ENCODE assay signal across 21 cellular contexts in the genomic region with DNA sequence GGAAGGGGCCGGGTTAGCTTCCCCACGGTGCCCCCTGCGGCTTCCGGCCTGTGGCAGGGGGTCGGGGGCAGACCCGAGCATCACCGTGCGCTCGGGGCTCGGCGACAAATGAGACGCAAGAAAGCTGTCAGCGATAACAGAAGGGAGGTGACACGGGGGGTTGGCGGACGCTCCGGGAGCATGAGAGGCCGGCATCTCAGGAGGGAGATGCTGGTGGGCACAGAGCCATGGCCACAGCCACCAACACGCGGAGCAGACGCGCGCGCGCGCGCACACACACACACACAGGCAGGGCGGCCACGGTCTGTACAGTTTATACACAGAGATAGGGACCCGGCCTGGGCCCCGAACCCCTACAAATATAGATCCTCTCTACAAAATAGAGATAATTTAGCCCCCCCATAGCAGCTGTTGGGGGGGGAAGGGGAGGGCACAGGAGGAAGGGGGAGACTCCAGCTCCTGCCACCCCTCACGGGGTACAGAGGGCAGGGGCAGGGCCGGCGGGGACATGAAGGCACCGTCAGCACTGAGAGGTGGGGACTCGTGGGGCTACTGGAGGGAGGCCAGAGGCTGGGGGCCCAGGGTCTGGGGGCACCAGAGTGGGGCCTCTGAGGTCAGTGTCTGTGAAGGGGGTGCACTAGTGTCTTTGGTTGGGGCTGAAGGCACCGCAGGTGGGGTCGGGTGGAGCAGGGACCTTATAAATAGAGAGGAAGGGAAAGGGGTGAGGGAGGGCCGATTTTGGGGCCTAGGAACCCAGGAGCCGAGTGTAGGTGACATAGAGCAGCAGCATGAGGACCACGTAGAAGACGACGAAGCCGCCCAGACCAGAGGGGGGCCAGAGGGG. TPM values are rescaled to one million over a fixed set of nuclear protein-coding genes. Genes with fewer than 3 reads are reported as not detected.
A peak's percentile ranks its signal among the peaks of the same experiment; 100 is the strongest.
DNase-seq lines count a peak whose midpoint lies in the region; FAIRE-seq and TF ChIP-seq lines count a peak whose summit lies in the region.
"Had no signal": no experiment of that assay in that cellular context is flagged by ENCODE, and none has a peak within 500 bp of the region (broad histone marks: within the 10 kb centered on the region; RNA-seq: fewer than 3 reads in every experiment).

No MANE protein-coding gene starts in this region.

- H3K4me1 ChIP-seq in H9 (ENCODE audit: insufficient read depth, low read length): peaks cover 5% of the 10 kb centered on the region; the same call in 1 of the 2 replicates
- H3K4me1 ChIP-seq: BE2C, SJCRH30 had no signal

- H2AFZ ChIP-seq in H9 (ENCODE audit: low read length): no peak overlapping the region
- H2AFZ ChIP-seq: PC-9 had no signal

- no peak for TF ChIP-seq POLR2A in H54 (IDR thresholded peaks at IDR 0.05; ENCODE audit: low read depth, low read length)

- no peak overlapping the region for H4K5ac ChIP-seq in H9 (ENCODE audit: insufficient read length, low read depth, low read length)

- peaks cover 23% of the 10 kb centered on the region for H3K4me1 Mint-ChIP-seq in activated T-cell treated with anti-CD3 and anti-CD28 coated beads, Interleukin-2, amount 50 U/mL, for 24 hours (ENCODE audit: low read depth)
- H3K4me1 Mint-ChIP-seq in H9 (peaks cover 17 to 19% of the 10 kb centered on the region in 2 experiments), neural crest cell (peaks cover 5% of the 10 kb centered on the region)

- H2BK20ac ChIP-seq in H9 (ENCODE audit: low read depth, low read length, poor library complexity, severe bottlenecking): no peak overlapping the region

- H2BK120ac ChIP-seq in H9 (ENCODE audit: low read depth, low read length, poor library complexity, severe bottlenecking): no peak overlapping the region

- no peak overlapping the region for H3K4me2 ChIP-seq in H9 (ENCODE audit: insufficient read depth, insufficient read length, low read length)
- H3K4me2 ChIP-seq: KMS-11, PC-9 had no signal

- H3K23ac ChIP-seq in H9 (ENCODE audit: insufficient read length, low read depth, low read length): no peak overlapping the region

- peak overlapping the region; percentile 78 for H3K27ac Mint-ChIP-seq in activated T-cell treated with anti-CD3 and anti-CD28 coated beads, Interleukin-2, amount 50 U/mL, for 24 hours
- H3K27ac Mint-ChIP-seq in H9 (peak overlapping the region in 1 of 3 experiments; percentile 76; a peak in 1 of 7 replicates), neural crest cell (ENCODE audit: unreplicated experiment) (peak overlapping the region; percentile 52)

- no peak overlapping the region for H2BK15ac ChIP-seq in H9 (ENCODE audit: low read depth, low read length)

- no peak for FAIRE-seq in H54 (lab: Jason Lieb, UNC)

- no peaks in the 10 kb centered on the region for H3K27me3 ChIP-seq in H9 (ENCODE audit: insufficient read depth, low read length)
- H3K27me3 ChIP-seq: SJCRH30 had no signal

- H3K14ac ChIP-seq in H9 (ENCODE audit: insufficient read depth, low read length): no peak overlapping the region

- no peak overlapping the region for H3K9ac ChIP-seq in H9 (ENCODE audit: extremely low read depth, insufficient read length, low read length)
- H3K9ac ChIP-seq: KMS-11 had no signal

- H3K18ac ChIP-seq in H9 (ENCODE audit: insufficient read length, low read depth, low read length): no peak overlapping the region

- no peaks in the 10 kb centered on the region for H3K27me3 Mint-ChIP-seq in activated T-cell treated with anti-CD3 and anti-CD28 coated beads, Interleukin-2, amount 50 U/mL, for 24 hours
- H3K27me3 Mint-ChIP-seq in H9 (ENCODE audit: low read depth) (peaks cover 5% of the 10 kb centered on the region), neural crest cell (ENCODE audit: low read depth) (peaks cover 14% of the 10 kb centered on the region)

- H3T11ph ChIP-seq in H9 (ENCODE audit: low read length): no peak overlapping the region

- no peak overlapping the region for H4K8ac ChIP-seq in H9 (replicated peaks; ENCODE audit: insufficient read length, low read depth, low read length)

- no peak overlapping the region for H3K4me3 Mint-ChIP-seq in activated T-cell treated with anti-CD3 and anti-CD28 coated beads, Interleukin-2, amount 50 U/mL, for 24 hours
- no peak overlapping the region for H3K4me3 Mint-ChIP-seq in H9
- H3K4me3 Mint-ChIP-seq in neural crest cell: no peak overlapping the region
- H3K4me3 Mint-ChIP-seq: CD4-positive, CD25-positive, alpha-beta regulatory T cell had no signal

- H3K23me2 ChIP-seq in H9 (ENCODE audit: insufficient read length, low read depth, low read length, poor library complexity, severe bottlenecking): peaks cover 8% of the 10 kb centered on the region

- no peak overlapping the region for H3K56ac ChIP-seq in H9 (ENCODE audit: insufficient read length, low read depth, low read length)

- WGBS in H9 (ENCODE audit: extremely low coverage, insufficient read length, low lambda C conversion rate): no CpG with 5 or more reads among the region's 44 CpGs

- peaks cover 35% of the 10 kb centered on the region for H3K36me3 Mint-ChIP-seq in activated T-cell treated with anti-CD3 and anti-CD28 coated beads, Interleukin-2, amount 50 U/mL, for 24 hours (ENCODE audit: low read depth)
- H3K36me3 Mint-ChIP-seq in H9 (ENCODE audit: insufficient read depth in 1 of 3, low read depth in 3 of 3) (peaks cover 9 to 27% (median 23%) of the 10 kb centered on the region in 3 experiments; a peak in 6 of 7 replicates), neural crest cell (ENCODE audit: low read depth) (no peaks in the 10 kb centered on the region)

- H2BK5ac ChIP-seq in H9 (ENCODE audit: insufficient read length, low read length): no peak overlapping the region

- no peaks in the 10 kb centered on the region for H3K9me3 ChIP-seq in H9 (ENCODE audit: control insufficient read depth, low read depth, low read length)
- H3K9me3 ChIP-seq: BE2C, SJCRH30 had no signal

- no peak overlapping the region for H2AK5ac ChIP-seq in H9 (ENCODE audit: insufficient read length, low read length)

- no peak for TF ChIP-seq CTCF in H9 (conservative IDR thresholded peaks at IDR 0.05)
- TF ChIP-seq CTCF in neural crest cell (conservative IDR thresholded peaks at IDR 0.05): no peak

- no peak overlapping the region for H4K91ac ChIP-seq in H9 (ENCODE audit: insufficient read length, low read depth, low read length)

- no peaks in the 10 kb centered on the region for H4K20me1 ChIP-seq in H9 (ENCODE audit: control insufficient read depth, insufficient read depth, insufficient read length)

- no peaks in the 10 kb centered on the region for H3K79me1 ChIP-seq in H9 (ENCODE audit: insufficient read depth, low read depth, low read length, poor library complexity, severe bottlenecking)

- no peak overlapping the region for H2BK12ac ChIP-seq in H9 (ENCODE audit: insufficient read length, low read depth, low read length)

- no peaks in the 10 kb centered on the region for H3K9me3 Mint-ChIP-seq in activated T-cell treated with anti-CD3 and anti-CD28 coated beads, Interleukin-2, amount 50 U/mL, for 24 hours
- H3K9me3 Mint-ChIP-seq in H9: no peaks in the 10 kb centered on the region
- no peaks in the 10 kb centered on the region for H3K9me3 Mint-ChIP-seq in neural crest cell
- H3K9me3 Mint-ChIP-seq: CD4-positive, CD25-positive, alpha-beta regulatory T cell had no signal

- DNase-seq in activated T-cell treated with anti-CD3 and anti-CD28 coated beads, Interleukin-2, amount 50 U/mL, for 24 hours: no peak
- no peak for DNase-seq in activated T-cell treated with anti-CD3 and anti-CD28 coated beads, Interleukin-2, amount 50 U/mL, for 1 hour
- DNase-seq in H9 (peak; percentile 22), ecto neural progenitor cell (ENCODE audit: low spot score) (peak; percentile 25), neural crest cell (ENCODE audit: low read depth, low spot score) (no peak), H54 (ENCODE audit: insufficient read length, low spot score) (no peak), NCI-H128 (lab: John Stamatoyannopoulos, UW; ENCODE audit: unreplicated experiment) (no peak)
- no peak for DNase-seq in activated CD4-positive, alpha-beta T cell treated with anti-CD3 and anti-CD28 coated beads for 4 hours
- DNase-seq: BE2C; CD4-positive, CD25-positive, alpha-beta regulatory T cell; DMS153; GF-D8; NCI-H1417 treated with DMSO at 0.1 percent for 48 hours; NCI-H187 treated with DMSO at 0.1 percent for 48 hours; NCI-H226; NCI-H524; NCI-H82; SJCRH30 had no signal

- H3K4ac ChIP-seq in H9 (ENCODE audit: low read depth, low read length): no peak overlapping the region

- no peak overlapping the region for H3K27ac ChIP-seq in H9 (ENCODE audit: insufficient read length, low read depth, low read length)
- H3K27ac ChIP-seq: KMS-11, PC-9, SJCRH30 had no signal

- H3K79me2 ChIP-seq in H9 (ENCODE audit: insufficient read depth, low read length): no peaks in the 10 kb centered on the region

RNA-seq across cellular contexts. Expression of gene SAP25, which starts 0.9 kb away (rescaled TPM):
- 4.2 and 5.1 TPM in 2 replicates for total RNA-seq in H9 (2021)
- 3.4 and 4.6 TPM in 2 replicates for total RNA-seq in neural crest cell

RNA-seq across cellular contexts. Expression of gene LRCH4, which starts 11.3 kb away (rescaled TPM):
- total RNA-seq in H9 (2021) (36.8 and 39.1 TPM in 2 replicates), neural crest cell (44.2 and 46.6 TPM in 2 replicates)

RNA-seq across cellular contexts. Expression of gene FBXO24, which starts 11.5 kb away (rescaled TPM):
- 0.85 and 1.3 TPM in 2 replicates for total RNA-seq in H9 (2021)
- total RNA-seq in neural crest cell: 0.50 and 0.61 TPM in 2 replicates
- total RNA-seq: A172; CD4-positive, CD25-positive, alpha-beta regulatory T cell; SJCRH30 had no signal

RNA-seq across cellular contexts. Expression of gene PCOLCE, which starts 27.6 kb away (rescaled TPM):
- 25.8 and 26.1 TPM in 2 replicates for total RNA-seq in H9 (2021)
- total RNA-seq in neural crest cell: 13.7 and 16.7 TPM in 2 replicates

RNA-seq across cellular contexts. Expression of gene AGFG2, which starts 35.6 kb away (rescaled TPM):
- 11.2 and 12.7 TPM in 2 replicates for total RNA-seq in H9 (2021)
- total RNA-seq in neural crest cell: 11.6 and 13.3 TPM in 2 replicates

Comparison
In these comparisons a context has a peak if more than half of its experiments do, and no peak if none do; other contexts are left out.
1. DNase-seq: peak in H9 (single experiment) and ecto neural progenitor cell (single experiment); none in activated T-cell treated with anti-CD3 and anti-CD28 coated beads, Interleukin-2, amount 50 U/mL, for 24 hours (single experiment), activated T-cell treated with anti-CD3 and anti-CD28 coated beads, Interleukin-2, amount 50 U/mL, for 1 hour (single experiment), neural crest cell (single experiment), H54 (single experiment), activated CD4-positive, alpha-beta T cell treated with anti-CD3 and anti-CD28 coated beads for 4 hours (0 of 2) and NCI-H128 (single experiment).